13 cellular contexts compared by ENCODE assay signal in the genomic region with DNA sequence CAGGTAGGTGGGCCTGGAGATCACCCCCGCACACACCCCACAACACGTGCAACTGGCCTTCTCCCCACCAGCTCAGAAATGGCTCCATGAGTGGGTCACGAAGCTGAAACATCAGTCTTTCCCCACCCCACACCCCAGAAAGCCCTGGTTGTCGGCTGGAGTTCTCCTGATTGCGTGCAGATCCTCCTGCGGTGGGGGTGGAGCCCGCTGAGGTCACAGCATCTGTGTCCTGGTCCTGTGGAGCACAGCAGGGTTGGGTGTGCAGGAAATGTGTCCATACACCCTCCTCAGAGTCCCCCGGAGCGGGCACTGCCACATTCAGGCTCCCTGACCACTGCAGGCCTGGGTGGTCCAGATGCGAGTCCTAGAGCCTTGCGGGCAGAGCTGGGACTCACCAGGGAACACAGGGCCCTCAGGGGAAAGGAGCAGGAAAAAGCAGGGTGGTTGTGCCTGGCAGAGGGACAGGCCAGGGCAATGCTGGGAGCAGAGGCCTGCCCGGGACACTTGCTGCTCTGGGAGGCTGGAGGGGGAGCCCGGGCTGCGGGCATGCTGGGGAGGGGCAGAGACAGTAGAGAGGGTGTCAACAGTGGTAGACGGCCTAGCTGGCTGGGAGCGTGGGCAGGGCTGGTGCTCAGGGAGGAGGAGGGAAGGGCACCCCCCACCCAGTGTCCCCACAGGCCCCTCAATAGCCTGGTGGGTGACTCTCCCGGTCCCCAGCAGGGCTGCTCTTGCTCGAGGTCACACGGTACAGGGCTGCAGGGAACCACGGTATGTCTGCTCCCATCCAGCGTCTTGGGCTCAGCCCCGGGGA. TPM values are rescaled to one million over a fixed set of nuclear protein-coding genes. Genes with fewer than 3 reads are reported as not detected.
DNase-seq lines count a peak whose midpoint lies in the region; ATAC-seq and TF ChIP-seq lines count a peak whose summit lies in the region.
"Had no signal": no experiment of that assay in that cellular context is flagged by ENCODE, and none has a peak within 500 bp of the region (broad histone marks: within the 10 kb centered on the region; RNA-seq: fewer than 3 reads in every experiment).

No MANE protein-coding gene starts in this region.

- H3K36me3 ChIP-seq in BE2C: peaks cover 91% of the 10 kb centered on the region
- peaks cover 0 to 61% of the 10 kb centered on the region in 2 donors for H3K36me3 ChIP-seq in adrenal gland (replicated peaks in 1 of 2)
- H3K36me3 ChIP-seq in rectal smooth muscle tissue (ENCODE audit: control insufficient read depth, insufficient read depth, low read length): peaks cover 23% of the 10 kb centered on the region

- CTCF ChIA-PET in activated CD4-positive, alpha-beta T cell treated with anti-CD3 and anti-CD28 coated beads for 36 hours (lab: Charles Lee): interaction anchor here (0.7 to 1.0 kb wide), 2 partner anchors 102 to 114 kb away, joined by 3 to 4 read pairs; no protein-coding TSS in a partner anchor

- H3K9me3 Mint-ChIP-seq in activated CD4-positive, alpha-beta T cell treated with anti-CD3 and anti-CD28 coated beads for 36 hours (ENCODE audit: low read depth): no peaks in the 10 kb centered on the region

- H3K9me3 ChIP-seq in BE2C (no peaks in the 10 kb centered on the region), adrenal gland (replicated peaks in 1 of 3) (no peaks in the 10 kb centered on the region)
- H3K9me3 ChIP-seq: MG63, SJSA1 had no signal

- H3K27ac ChIP-seq in adrenal gland (peak overlapping the region; percentile 72 to 95 (median 85)), rectal smooth muscle tissue (ENCODE audit: low read depth, low read length) (peak overlapping the region; percentile 75)
- H3K27ac ChIP-seq: SJSA1 had no signal

- no peak overlapping the region for H3K27ac Mint-ChIP-seq in activated CD4-positive, alpha-beta T cell treated with anti-CD3 and anti-CD28 coated beads for 36 hours

- no peak overlapping the region for H3K4me3 Mint-ChIP-seq in activated CD4-positive, alpha-beta T cell treated with anti-CD3 and anti-CD28 coated beads for 36 hours

- H3K4me3 ChIP-seq in BE2C (ENCODE audit: low read depth, low read length) (no peak overlapping the region), adrenal gland (no peak overlapping the region), rectal smooth muscle tissue (ENCODE audit: low read length) (no peak overlapping the region)
- H3K4me3 ChIP-seq: MG63, SJSA1 had no signal

- no peak for TF ChIP-seq POLR2A in adrenal gland (IDR thresholded peaks at IDR 0.05)

- H3K27me3 Mint-ChIP-seq in activated CD4-positive, alpha-beta T cell treated with anti-CD3 and anti-CD28 coated beads for 36 hours: no peaks in the 10 kb centered on the region

- no peaks in the 10 kb centered on the region for H3K4me1 Mint-ChIP-seq in activated CD4-positive, alpha-beta T cell treated with anti-CD3 and anti-CD28 coated beads for 36 hours

- intact Hi-C loops in adrenal gland (cut with DNase I) (no loop called here), left ventricle myocardium superior (cut with micrococcal nuclease) (no loop called here)
- intact Hi-C loops in activated CD4-positive, alpha-beta T cell treated with anti-CD3 and anti-CD28 coated beads for 36 hours (cut with DNase I, micrococcal nuclease): no loop called here

- POLR2A ChIA-PET in activated CD4-positive, alpha-beta T cell treated with anti-CD3 and anti-CD28 coated beads for 36 hours (lab: Charles Lee): no interaction called here

- DNase-seq in BE2C (peak; percentile 75), adrenal gland (peak in 6 of 7 donors; percentile 55 to 86 (median 66)), left ventricle myocardium superior (no peak)
- DNase-seq in stimulated activated CD4-positive, alpha-beta T cell treated with anti-CD3 and anti-CD28 coated beads, Interleukin-4, amount 100 ng/mL, for 24 hours: no peak
- DNase-seq in activated CD4-positive, alpha-beta T cell treated with anti-CD3 and anti-CD28 coated beads for 36 hours: no peak
- DNase-seq in activated naive CD4-positive, alpha-beta T cell treated with anti-CD3 and anti-CD28 coated beads, Interleukin-2, amount 50 U/mL, for 16 hours: no peak
- DNase-seq: activated CD4-positive, CD25-positive, alpha-beta regulatory T cell treated with anti-CD3 and anti-CD28 coated beads, Interleukin-2, amount 50 U/mL, for 72 hours; effector CD4-positive, alpha-beta T cell; MG63; NCI-H226 had no signal

- H3K4me1 ChIP-seq in BE2C (peaks cover 94% of the 10 kb centered on the region), adrenal gland (replicated peaks in 1 of 2) (peaks cover 78 to 99% of the 10 kb centered on the region in 2 donors), rectal smooth muscle tissue (ENCODE audit: control insufficient read depth, insufficient read depth, low read length) (peaks cover 57% of the 10 kb centered on the region)

- TF ChIP-seq CTCF in BE2C (IDR thresholded peaks at IDR 0.05; ENCODE audit: low read depth, low read length) (no peak), adrenal gland (IDR thresholded peaks at IDR 0.05) (no peak)

- H3K27me3 ChIP-seq in BE2C (no peaks in the 10 kb centered on the region), adrenal gland (no peaks in the 10 kb centered on the region), rectal smooth muscle tissue (ENCODE audit: control insufficient read depth, insufficient read depth, low read length) (no peaks in the 10 kb centered on the region)
- H3K27me3 ChIP-seq: MG63, SJSA1 had no signal

- ATAC-seq in left ventricle myocardium superior (peak; percentile 5), HG03439 (IDR thresholded peaks at IDR 0.05; ENCODE audit: unreplicated experiment) (no peak)
- ATAC-seq in activated CD4-positive, alpha-beta T cell treated with anti-CD3 and anti-CD28 coated beads for 36 hours: no peak

- no peaks in the 10 kb centered on the region for H3K36me3 Mint-ChIP-seq in activated CD4-positive, alpha-beta T cell treated with anti-CD3 and anti-CD28 coated beads for 36 hours (ENCODE audit: low read depth)

- WGBS in adrenal gland, 4 donors: 42 to 53% (median 47%) methylated on average over 11 to 22 of the region's 22 CpGs

- no peak overlapping the region for H3K9ac ChIP-seq in rectal smooth muscle tissue (ENCODE audit: low read length)

RNA-seq across cellular contexts. Expression of gene PPARA, which starts 42.4 kb away (rescaled TPM):
- polyA plus RNA-seq in BE2C (2012; ENCODE audit: insufficient read depth, insufficient read length, low read depth): 2.6 TPM
- 100 to 1,000 TPM in 1 of 8 donors, 10 to 100 TPM in 7; 27.6 to 208 (median 41.7) TPM for total RNA-seq in adrenal gland
- polyA plus RNA-seq in adrenal gland: 10 to 100 TPM in 1 of 3 donors, 1 to 10 TPM in 2; 5.1 to 17.0 (median 8.4) TPM
- total RNA-seq in left ventricle myocardium superior: 78.9 TPM
- 1 to 10 TPM; 6.2 to 8.9 TPM for total RNA-seq in activated CD4-positive, alpha-beta T cell treated with anti-CD3 and anti-CD28 coated beads for 36 hours

Comparison
In these comparisons a context has a peak if more than half of its experiments do, and no peak if none do; other contexts are left out.
1. DNase-seq: peak in BE2C (single experiment) and adrenal gland (6 of 7); none in left ventricle myocardium superior (single experiment), stimulated activated CD4-positive, alpha-beta T cell treated with anti-CD3 and anti-CD28 coated beads, Interleukin-4, amount 100 ng/mL, for 24 hours (single experiment), activated CD4-positive, alpha-beta T cell treated with anti-CD3 and anti-CD28 coated beads for 36 hours (single experiment) and activated naive CD4-positive, alpha-beta T cell treated with anti-CD3 and anti-CD28 coated beads, Interleukin-2, amount 50 U/mL, for 16 hours (single experiment).